32 cellular contexts compared by ENCODE assay signal in genomic region chr13:67136157-67136556, GRCh38.
DNase-seq lines count a peak whose midpoint lies in the region; ATAC-seq, FAIRE-seq and TF ChIP-seq lines count a peak whose summit lies in the region.
"Had no signal": no experiment of that assay in that cellular context is flagged by ENCODE, and none has a peak within 500 bp of the region (broad histone marks: within the 10 kb centered on the region; RNA-seq: fewer than 3 reads in every experiment).

No MANE protein-coding gene starts in this region.

- H3K4me3 ChIP-seq in cardiac fibroblast (replicated peaks in 1 of 2; ENCODE audit: low read depth in 2 of 2, low read length in 2 of 2) = no peak overlapping the region
- H3K4me3 ChIP-seq: adrenal gland, colonic mucosa, MG63, ovary, Peyer's patch had no signal

- H3K27me3 ChIP-seq in layer of hippocampus (ENCODE audit: control insufficient read depth, insufficient read depth, low read length) = no peaks in the 10 kb centered on the region
- H3K27me3 ChIP-seq: adrenal gland, brain microvascular endothelial cell, colonic mucosa, MG63, ovary, Peyer's patch had no signal

- no peak for TF ChIP-seq CTCF in cardiac fibroblast (IDR thresholded peaks at IDR 0.05; ENCODE audit: low read depth, low read length)

- ATAC-seq in Right ventricle myocardium superior (ENCODE audit: poor library complexity) (peak; percentile 49), GM21717 (IDR thresholded peaks at IDR 0.05; ENCODE audit: unreplicated experiment) (no peak)
- ATAC-seq: stimulated activated naive CD8-positive, alpha-beta T cell treated with anti-CD3 and anti-CD28 coated beads, Interleukin-15, Interleukin-2, amounts not matched to agents 100 U/mL and 50 U/mL, for 24 hours had no signal

- peak overlapping the region; percentile 38 for H3K27ac ChIP-seq in layer of hippocampus (ENCODE audit: low read depth, low read length)
- peak overlapping the region; percentile 17 for H3K27ac ChIP-seq in temporal lobe (ENCODE audit: low read depth, low read length)
- H3K27ac ChIP-seq: adrenal gland, brain microvascular endothelial cell, colonic mucosa, KMS-11, ovary, Peyer's patch had no signal

- intact Hi-C loops in Right ventricle myocardium superior (cut with DNase I) = no loop called here
- intact Hi-C loops in cardiac septum (cut with DNase I) = no loop called here

- DNase-seq in Right ventricle myocardium superior (no peak), cardiac septum (ENCODE audit: low spot score) (no peak), cardiac fibroblast (ENCODE audit: low read depth in 2 of 2) (peak; percentile 36 to 52), frontal cortex (ENCODE audit: low spot score in 2 of 2) (no peak), NCI-H774 (lab: John Stamatoyannopoulos, UW) (no peak)
- DNase-seq: activated CD4-positive, alpha-beta memory T cell treated with anti-CD3 and anti-CD28 coated beads, Interleukin-2, amount 10 ng/mL, durations not matched to agents 7 days and 5 days; activated CD8-positive, alpha-beta memory T cell treated with anti-CD3 and anti-CD28 coated beads, Interleukin-2, amount 50 U/mL, for 4 hours; activated naive CD4-positive, alpha-beta T cell treated with anti-CD3 and anti-CD28 coated beads, Interleukin-2, amount 10 ng/mL, durations not matched to agents 7 days and 5 days; adrenal gland; brain microvascular endothelial cell; CD8-positive, alpha-beta memory T cell; colonic mucosa; DMS53; effector CD8-positive, alpha-beta T cell; H9; islet precursor cell; MG63; NCI-H1105 treated with DMSO at 0.1 percent for 48 hours; NCI-H1930; NCI-H226; nephron progenitor cell; ovary; Peyer's patch; SIG-M5; stimulated activated CD4-positive, alpha-beta T cell treated with anti-CD3 and anti-CD28 coated beads, Interleukin-1b, Interleukin-23, amount 100 ng/mL, for 48 hours; stimulated activated naive CD8-positive, alpha-beta T cell treated with anti-CD3 and anti-CD28 coated beads, Interleukin-15, Interleukin-2, amounts not matched to agents 100 U/mL and 50 U/mL, for 24 hours; SW 1271; T-helper 9 cell had no signal

- no peak for FAIRE-seq in frontal cortex (lab: Jason Lieb, UNC)

Comparison
In these comparisons a context has a peak if more than half of its experiments do, and no peak if none do; other contexts are left out.
1. DNase-seq: peak in cardiac fibroblast (2 of 2); none in Right ventricle myocardium superior (single experiment), cardiac septum (single experiment), frontal cortex (0 of 2) and NCI-H774 (single experiment).